ENCODE assay signal across 10 cellular contexts in the genomic region with DNA sequence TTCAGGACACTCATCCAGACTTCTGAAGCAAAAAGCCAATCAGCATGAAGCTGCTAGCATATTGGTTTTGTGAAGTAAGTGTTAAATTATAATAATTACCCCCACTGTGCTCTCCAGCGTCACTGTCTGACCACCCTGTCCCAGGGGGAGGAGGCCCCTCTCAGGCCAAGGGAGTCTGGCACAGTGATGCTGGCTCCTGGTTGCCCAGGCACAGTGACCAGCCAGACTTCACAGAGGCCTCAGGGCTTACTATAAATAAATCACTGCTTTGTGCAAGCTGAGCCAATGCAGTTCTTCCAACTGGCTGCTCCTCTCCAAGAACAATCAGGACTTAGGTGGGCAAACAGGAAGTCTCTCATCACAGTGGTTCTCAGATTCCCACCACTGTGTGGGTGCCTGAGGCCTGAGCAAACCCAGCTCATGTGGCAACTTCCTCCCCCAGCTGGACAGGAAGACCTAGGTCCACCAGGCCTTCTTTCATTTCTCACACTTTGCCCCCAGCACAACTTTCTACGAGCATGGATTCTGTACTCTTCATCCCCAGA. TPM values are rescaled to one million over a fixed set of nuclear protein-coding genes. Genes with fewer than 3 reads are reported as not detected.
A peak's percentile ranks its signal among the peaks of the same experiment; 100 is the strongest.
DNase-seq lines count a peak whose midpoint lies in the region; ATAC-seq, FAIRE-seq and TF ChIP-seq lines count a peak whose summit lies in the region.
"Had no signal": no experiment of that assay in that cellular context is flagged by ENCODE, and none has a peak within 500 bp of the region (broad histone marks: within the 10 kb centered on the region; RNA-seq: fewer than 3 reads in every experiment).

No MANE protein-coding gene starts in this region.

- POLR2A ChIA-PET in HepG2 (lab: Yijun Ruan, JAX): interaction anchor here (0.9 to 2.7 kb wide), 8 partner anchors 10 to 199 kb away, joined by 3 to 23 read pairs (median 6); a partner anchor contains a TSS

- BruUV-seq in HepG2 (replicated peaks; lab: Mats Ljungman, UMichigan): no TSS peak

- WGBS in GM23248 (ENCODE audit: low coverage in 1 of 2, low lambda C conversion rate in 2 of 2, missing lambda C conversion rate in 2 of 2), 2 experiments: 92 to 93% methylated on average over 2 of the region's 2 CpGs
- 12% methylated on average over 2 of the region's 2 CpGs for WGBS in HepG2 (ENCODE audit: low lambda C conversion rate)

- H3K9me2 ChIP-seq in GM23248 (ENCODE audit: insufficient read depth): no peaks in the 10 kb centered on the region

- H3K79me2 ChIP-seq in GM23248 (ENCODE audit: insufficient read depth) (peaks cover 20% of the 10 kb centered on the region), HepG2 (ENCODE audit: insufficient read depth, low read length) (peaks cover 8% of the 10 kb centered on the region)

- peak; percentile 49 for ATAC-seq in HepG2
- ATAC-seq in HG03439 (IDR thresholded peaks at IDR 0.05; ENCODE audit: unreplicated experiment): no peak

- H3K4me2 ChIP-seq in GM23248 (ENCODE audit: unreplicated experiment) (peak overlapping the region; percentile 2), HepG2 (ENCODE audit: low read depth, low read length) (peak overlapping the region; percentile 92)

- DNase-seq in Ammon's horn (ENCODE audit: low spot score) (peak; percentile 68), GM23248 (peak; percentile 37), HepG2 (ENCODE audit: low spot score) (peak; percentile 93), T1000 (lab: John Stamatoyannopoulos, UW) (no peak), uterus (no peak), NOMO-1 (lab: John Stamatoyannopoulos, UW; ENCODE audit: unreplicated experiment in 2 of 2) (no peak)

- H4K20me1 ChIP-seq in GM23248 (ENCODE audit: insufficient read depth) (no peaks in the 10 kb centered on the region), HepG2 (ENCODE audit: insufficient read depth, low read length) (no peaks in the 10 kb centered on the region)

- H3K27me3 ChIP-seq in GM23248 (replicated peaks; ENCODE audit: insufficient read depth) (no peaks in the 10 kb centered on the region), HepG2 (ENCODE audit: control insufficient read depth in 1 of 2, insufficient read depth in 2 of 2, low read length in 2 of 2) (no peaks in the 10 kb centered on the region; a peak in 1 of 5 replicates), uterus (no peaks in the 10 kb centered on the region)

- peak; percentile 97 for FAIRE-seq in HepG2 (lab: Jason Lieb, UNC)
- FAIRE-seq: RCC 7860 had no signal

- no peak for TF ChIP-seq RAD21 in HepG2 (CRISPR knock-in tag; IDR thresholded peaks at IDR 0.05)

- H3K27ac ChIP-seq in GM23248: peak overlapping the region; percentile 33
- peak overlapping the region; percentile 2 for H3K27ac ChIP-seq in angular gyrus (ENCODE audit: low read depth, low read length)
- peak overlapping the region; percentile 75 for H3K27ac ChIP-seq in HepG2 (ENCODE audit: extremely low read length, insufficient read depth, low read length)
- no peak overlapping the region for H3K27ac ChIP-seq in uterus

- no peaks in the 10 kb centered on the region for H3K36me3 ChIP-seq in GM23248 (ENCODE audit: low read depth)
- H3K36me3 ChIP-seq in HepG2 (replicated peaks in 1 of 2; ENCODE audit: control insufficient read depth in 1 of 2, insufficient read depth in 2 of 2, low read length in 2 of 2): no peaks in the 10 kb centered on the region; a peak in 1 of 5 replicates
- H3K36me3 ChIP-seq in uterus: no peaks in the 10 kb centered on the region

- TF ChIP-seq EP300 in HepG2 (IDR thresholded peaks at IDR 0.05; ENCODE audit: low read depth in 2 of 2, low read length in 2 of 2) (peak in 1 of 2 experiments; percentile 36; a peak in 1 of 4 replicates), HepG2 (CRISPR knock-in tag; IDR thresholded peaks at IDR 0.05; ENCODE audit: borderline replicate concordance) (no peak)

- peaks cover 16% of the 10 kb centered on the region for H3F3A ChIP-seq in GM23248 (ENCODE audit: insufficient read depth)

- H3K4me1 ChIP-seq in GM23248 (ENCODE audit: insufficient read depth): peaks cover 18% of the 10 kb centered on the region
- peaks cover 44% of the 10 kb centered on the region for H3K4me1 ChIP-seq in HepG2 (ENCODE audit: insufficient read depth, low read length)
- H3K4me1 ChIP-seq in uterus: peaks cover 0 to 17% of the 10 kb centered on the region in 2 donors

- CTCF ChIA-PET in HepG2 (lab: Yijun Ruan, JAX; ENCODE audit: low intra/inter-chr PET ratio, low total read pairs): no interaction called here

- no peak overlapping the region for H3K9ac ChIP-seq in GM23248
- H3K9ac ChIP-seq in HepG2 (ENCODE audit: insufficient read depth, low read depth, low read length): peak overlapping the region; percentile 81

- in situ Hi-C loops in GM23248 (cut with MboI) (no loop called here), HepG2 (cut with HindIII; ENCODE audit: extremely low pct_ligation_motif_present, low pct_unique_long_range_greater_than_20kb) (loop anchor here (5.0 kb wide), 1 partner anchor 99 kb away; a partner anchor contains a TSS)

- intact Hi-C loops in HepG2 (cut with micrococcal nuclease; ENCODE audit: unreplicated experiment): loop anchor here (5.0 kb wide), 1 partner anchor 99 kb away; a partner anchor contains a TSS
- intact Hi-C loops in uterus (cut with DNase I; ENCODE audit: low total_unique reads): no loop called here

- TF ChIP-seq POLR2A in HepG2 (IDR thresholded peaks at IDR 0.05; ENCODE audit: insufficient read depth in 1 of 2, low read depth in 2 of 2, low read length in 2 of 2): peak in 1 of 2 experiments; percentile 42; a peak in 1 of 4 replicates
- no peak for TF ChIP-seq POLR2A in uterus (IDR thresholded peaks at IDR 0.05)

- H2AFZ ChIP-seq in GM23248 (peak overlapping the region; percentile 84; the same call in 1 of the 2 replicates), HepG2 (ENCODE audit: low read length) (no peak overlapping the region)

- H3K4me3 ChIP-seq in GM23248: no peak overlapping the region
- peak overlapping the region; percentile 87 to 97 (median 93) for H3K4me3 ChIP-seq in HepG2 (replicated peaks in 1 of 3; ENCODE audit: insufficient read depth in 1 of 3, low read depth in 2 of 3, low read length in 3 of 3)
- H3K4me3 ChIP-seq in uterus: no peak overlapping the region

- H3K9me3 ChIP-seq in GM23248 (ENCODE audit: low read depth) (no peaks in the 10 kb centered on the region), HepG2 (ENCODE audit: low read length) (no peaks in the 10 kb centered on the region), uterus (no peaks in the 10 kb centered on the region)

- TF ChIP-seq CTCF in HepG2 (CRISPR knock-in tag; IDR thresholded peaks at IDR 0.05) (peak; percentile 50), uterus (IDR thresholded peaks at IDR 0.05) (no peak)

RNA-seq across cellular contexts. Expression of a gene that starts 1.7 kb away (rescaled TPM):
- total RNA-seq in GM23248 (2014; rRNA removed; shearing (Covaris generic)): 2.0 and 3.1 TPM in 2 replicates
- polyA plus RNA-seq in GM23248 (2016; fragmentation: Nextera tagmentation; extraction: Ambion mirVana) (1.4 and 1.6 TPM in 2 replicates), HepG2 (2011; rRNA removed) (40.4 and 51.0 TPM in 2 replicates)
- total RNA-seq in HepG2 (2016; rRNA removed; fragmentation: Illumina TruSeq; extraction: Trizol) (13.0 and 17.0 TPM in 2 replicates), uterus (1 to 10 TPM in 2 of 4 donors, not detected in 2; 1.0 to 4.2 TPM)
- total RNA-seq in HepG2 (2016; cell fraction: cytosol; rRNA removed; fragmentation: Illumina TruSeq; extraction: Trizol; ENCODE audit: low read depth): 18.8 and 21.7 TPM in 2 replicates
- total RNA-seq in HepG2 (2016; cell fraction: insoluble cytoplasmic fraction; rRNA removed; fragmentation: Illumina TruSeq; extraction: Trizol): 11.4 and 16.1 TPM in 2 replicates
- total RNA-seq in HepG2 (2016; cell fraction: membrane; rRNA removed; fragmentation: Illumina TruSeq; extraction: Trizol): 40.2 and 47.3 TPM in 2 replicates
- 7.6 and 10.0 TPM in 2 replicates for total RNA-seq in HepG2 (2016; cell fraction: nucleus; rRNA removed; fragmentation: Illumina TruSeq; extraction: Trizol)
- 44.2 and 56.2 TPM in 2 replicates for polyA plus RNA-seq in HepG2 (2011; cell fraction: cytosol; rRNA removed)
- polyA plus RNA-seq in HepG2 (2011; cell fraction: nucleus; rRNA removed): 31.7 and 32.2 TPM in 2 replicates
- polyA plus RNA-seq in HepG2 (2012): 16.4 and 30.0 TPM in 2 replicates
- 60.8 and 72.2 TPM in 2 replicates for polyA plus RNA-seq in HepG2 (2016; cell fraction: cytosol; fragmentation: Illumina TruSeq; extraction: Trizol; ENCODE audit: low read depth)
- 33.1 and 40.9 TPM in 2 replicates for polyA plus RNA-seq in HepG2 (2016; cell fraction: insoluble cytoplasmic fraction; fragmentation: Illumina TruSeq; extraction: Trizol; ENCODE audit: low read depth)
- 102 TPM in 2 replicates for polyA plus RNA-seq in HepG2 (2016; cell fraction: membrane; fragmentation: Illumina TruSeq; extraction: Trizol; ENCODE audit: low read depth)
- polyA plus RNA-seq in HepG2 (2016; cell fraction: nucleus; fragmentation: Illumina TruSeq; extraction: Trizol; ENCODE audit: insufficient read depth, low read depth): 31.0 and 33.1 TPM in 2 replicates
- 5.9 and 53.2 TPM in 2 replicates for polyA minus RNA-seq in HepG2 (2011; rRNA and poly(A)+ RNA removed; ENCODE audit: low replicate concordance)
- polyA minus RNA-seq in HepG2 (2011; cell fraction: cytosol; rRNA and poly(A)+ RNA removed): 23.0 and 26.9 TPM in 2 replicates
- 9.8 and 13.2 TPM in 2 replicates for polyA minus RNA-seq in HepG2 (2011; cell fraction: nucleus; rRNA and poly(A)+ RNA removed)

RNA-seq across cellular contexts. Expression of a gene that starts 56.2 kb away (rescaled TPM):
- not detected in 2 replicates for total RNA-seq in GM23248 (2014; rRNA removed; shearing (Covaris generic))
- polyA plus RNA-seq in GM23248 (2016; fragmentation: Nextera tagmentation; extraction: Ambion mirVana) (not detected in 2 replicates), HepG2 (2011; rRNA removed) (0.03 TPM in 1 of 2 replicates, not detected in the other)
- total RNA-seq in HepG2 (2016; rRNA removed; fragmentation: Illumina TruSeq; extraction: Trizol) (not detected in 2 replicates), uterus (under 1 TPM in 1 of 4 donors, not detected in 3; 0.35 TPM)
- total RNA-seq in HepG2 (2016; cell fraction: cytosol; rRNA removed; fragmentation: Illumina TruSeq; extraction: Trizol; ENCODE audit: low read depth): not detected in 2 replicates
- total RNA-seq in HepG2 (2016; cell fraction: insoluble cytoplasmic fraction; rRNA removed; fragmentation: Illumina TruSeq; extraction: Trizol): not detected in 2 replicates
- not detected in 2 replicates for total RNA-seq in HepG2 (2016; cell fraction: membrane; rRNA removed; fragmentation: Illumina TruSeq; extraction: Trizol)
- total RNA-seq in HepG2 (2016; cell fraction: nucleus; rRNA removed; fragmentation: Illumina TruSeq; extraction: Trizol): not detected in 2 replicates
- polyA plus RNA-seq in HepG2 (2011; cell fraction: cytosol; rRNA removed): not detected in 2 replicates
- not detected in 2 replicates for polyA plus RNA-seq in HepG2 (2011; cell fraction: nucleus; rRNA removed)
- polyA plus RNA-seq in HepG2 (2012): not detected in 2 replicates
- not detected in 2 replicates for polyA plus RNA-seq in HepG2 (2016; cell fraction: cytosol; fragmentation: Illumina TruSeq; extraction: Trizol; ENCODE audit: low read depth)
- not detected in 2 replicates for polyA plus RNA-seq in HepG2 (2016; cell fraction: insoluble cytoplasmic fraction; fragmentation: Illumina TruSeq; extraction: Trizol; ENCODE audit: low read depth)
- not detected in 2 replicates for polyA plus RNA-seq in HepG2 (2016; cell fraction: membrane; fragmentation: Illumina TruSeq; extraction: Trizol; ENCODE audit: low read depth)
- not detected in 2 replicates for polyA plus RNA-seq in HepG2 (2016; cell fraction: nucleus; fragmentation: Illumina TruSeq; extraction: Trizol; ENCODE audit: insufficient read depth, low read depth)
- not detected in 2 replicates for polyA minus RNA-seq in HepG2 (2011; rRNA and poly(A)+ RNA removed; ENCODE audit: low replicate concordance)
- not detected in 2 replicates for polyA minus RNA-seq in HepG2 (2011; cell fraction: cytosol; rRNA and poly(A)+ RNA removed)
- polyA minus RNA-seq in HepG2 (2011; cell fraction: nucleus; rRNA and poly(A)+ RNA removed): 0.13 TPM in 1 of 2 replicates, not detected in the other
- total RNA-seq: liver had no signal
- polyA plus RNA-seq: liver had no signal

Comparison
In these comparisons a context has a peak if more than half of its experiments do, and no peak if none do; other contexts are left out.
1. DNase-seq: peak in Ammon's horn (single experiment), GM23248 (single experiment) and HepG2 (single experiment); none in T1000 (single experiment), uterus (0 of 2) and NOMO-1 (0 of 2).
2. H3K27ac ChIP-seq: peak in GM23248 (single experiment), angular gyrus (single experiment) and HepG2 (single experiment); none in uterus (0 of 2).
3. H3K4me3 ChIP-seq: peak in HepG2 (3 of 3); none in GM23248 (single experiment) and uterus (0 of 2).